Comparison of ENCODE assay signal across 11 cellular contexts in genomic region chr14:55715889-55716288, GRCh38.
DNase-seq lines count a peak whose midpoint lies in the region; ATAC-seq and TF ChIP-seq lines count a peak whose summit lies in the region.
"Had no signal": no experiment of that assay in that cellular context is flagged by ENCODE, and none has a peak within 500 bp of the region (broad histone marks: within the 10 kb centered on the region; RNA-seq: fewer than 3 reads in every experiment).

No MANE protein-coding gene starts in this region.

- no peak for TF ChIP-seq CTCF in endodermal cell (conservative IDR thresholded peaks at IDR 0.05)

- H3K4me3 Mint-ChIP-seq in endodermal cell, result no peak overlapping the region
- no peak overlapping the region for H3K4me3 Mint-ChIP-seq in stimulated activated effector memory CD8-positive, alpha-beta T cell treated with anti-CD3 and anti-CD28 coated beads, Interleukin-12 subunit alpha, Interleukin-12 subunit beta, amount 100 ng/mL, for 72 hours
- H3K4me3 Mint-ChIP-seq: activated CD8-positive, alpha-beta memory T cell treated with anti-CD3 and anti-CD28 coated beads, Interleukin-2, amount 10 ng/mL, durations not matched to agents 7 days and 5 days; memory B cell had no signal

- no peaks in the 10 kb centered on the region for H3K36me3 ChIP-seq in endodermal cell (ENCODE audit: control insufficient read depth, insufficient read depth, low read length)

- peaks cover 5% of the 10 kb centered on the region for H3K36me3 Mint-ChIP-seq in endodermal cell (ENCODE audit: low read depth)
- no peaks in the 10 kb centered on the region for H3K36me3 Mint-ChIP-seq in stimulated activated effector memory CD8-positive, alpha-beta T cell treated with anti-CD3 and anti-CD28 coated beads, Interleukin-12 subunit alpha, Interleukin-12 subunit beta, amount 100 ng/mL, for 72 hours
- H3K36me3 Mint-ChIP-seq: activated CD8-positive, alpha-beta memory T cell treated with anti-CD3 and anti-CD28 coated beads, Interleukin-2, amount 10 ng/mL, durations not matched to agents 7 days and 5 days; memory B cell had no signal

- intact Hi-C loops in sciatic nerve (cut with DNase I), result loop anchor here (10.0 kb wide), 1 partner anchor 629 kb away; no protein-coding TSS in a partner anchor

- ATAC-seq in GM18870 (IDR thresholded peaks at IDR 0.05; ENCODE audit: unreplicated experiment) (peak; percentile 48), HG03175 (IDR thresholded peaks at IDR 0.05; ENCODE audit: unreplicated experiment) (peak; percentile 62), sciatic nerve (peak; percentile 97)
- ATAC-seq in stimulated activated effector memory CD8-positive, alpha-beta T cell treated with anti-CD3 and anti-CD28 coated beads, Interleukin-12 subunit alpha, Interleukin-12 subunit beta, amount 100 ng/mL, for 72 hours, result no peak
- ATAC-seq: activated CD8-positive, alpha-beta memory T cell treated with anti-CD3 and anti-CD28 coated beads, Interleukin-2, amount 10 ng/mL, durations not matched to agents 7 days and 5 days had no signal

- no peak overlapping the region for H3K4me3 ChIP-seq in endodermal cell (ENCODE audit: low read length)

- no peaks in the 10 kb centered on the region for H3K9me3 Mint-ChIP-seq in endodermal cell
- no peaks in the 10 kb centered on the region for H3K9me3 Mint-ChIP-seq in stimulated activated effector memory CD8-positive, alpha-beta T cell treated with anti-CD3 and anti-CD28 coated beads, Interleukin-12 subunit alpha, Interleukin-12 subunit beta, amount 100 ng/mL, for 72 hours

- DNase-seq in endodermal cell (peak; percentile 24), sciatic nerve (ENCODE audit: low spot score) (no peak), iPS-NIHi7 (ENCODE audit: extremely low spot score) (no peak), medulla oblongata (ENCODE audit: extremely low spot score) (no peak), ACHN (no peak)
- DNase-seq in stimulated activated effector memory CD8-positive, alpha-beta T cell treated with anti-CD3 and anti-CD28 coated beads, Interleukin-12 subunit alpha, Interleukin-12 subunit beta, amount 100 ng/mL, for 72 hours (ENCODE audit: low spot score in 2 of 2), result no peak
- DNase-seq: activated CD8-positive, alpha-beta memory T cell treated with anti-CD3 and anti-CD28 coated beads, Interleukin-2, amount 10 ng/mL, durations not matched to agents 7 days and 5 days; stimulated activated CD4-positive, alpha-beta T cell treated with anti-CD3 and anti-CD28 coated beads, Interleukin-4, amount 100 ng/mL, for 1 hour had no signal

- no peaks in the 10 kb centered on the region for H3K4me1 Mint-ChIP-seq in endodermal cell
- H3K4me1 Mint-ChIP-seq in stimulated activated effector memory CD8-positive, alpha-beta T cell treated with anti-CD3 and anti-CD28 coated beads, Interleukin-12 subunit alpha, Interleukin-12 subunit beta, amount 100 ng/mL, for 72 hours, result no peaks in the 10 kb centered on the region

- H3K27me3 ChIP-seq in endodermal cell (ENCODE audit: control insufficient read depth, insufficient read depth, low read length, poor library complexity, severe bottlenecking), result no peaks in the 10 kb centered on the region

- no peak overlapping the region for H3K27ac Mint-ChIP-seq in endodermal cell
- H3K27ac Mint-ChIP-seq in stimulated activated effector memory CD8-positive, alpha-beta T cell treated with anti-CD3 and anti-CD28 coated beads, Interleukin-12 subunit alpha, Interleukin-12 subunit beta, amount 100 ng/mL, for 72 hours, result no peak overlapping the region
- H3K27ac Mint-ChIP-seq: activated CD8-positive, alpha-beta memory T cell treated with anti-CD3 and anti-CD28 coated beads, Interleukin-2, amount 10 ng/mL, durations not matched to agents 7 days and 5 days; memory B cell had no signal

- H3K4me1 ChIP-seq in endodermal cell (ENCODE audit: control insufficient read depth, insufficient read depth, low read length), result no peaks in the 10 kb centered on the region

- H3K9me3 ChIP-seq in endodermal cell (ENCODE audit: control insufficient read depth, low read length), result no peaks in the 10 kb centered on the region

- H3K27ac ChIP-seq in endodermal cell (ENCODE audit: low read depth, low read length), result no peak overlapping the region

- in situ Hi-C loops in ACHN (cut with HindIII; ENCODE audit: low pct_ligation_motif_present, low pct_unique_long_range_greater_than_20kb, low sequenced_read_pairs), result no loop called here

- no peak overlapping the region for H3K9ac ChIP-seq in endodermal cell (ENCODE audit: extremely low read depth, low read length, poor library complexity, severe bottlenecking)

- WGBS in endodermal cell (ENCODE audit: insufficient coverage in 1 of 2, insufficient read length in 1 of 2), 2 experiments, result 90 to 93% methylated on average over 2 to 4 of the region's 5 CpGs

- H3K27me3 Mint-ChIP-seq in endodermal cell (ENCODE audit: insufficient read depth), result peaks cover 21% of the 10 kb centered on the region
- H3K27me3 Mint-ChIP-seq: activated CD8-positive, alpha-beta memory T cell treated with anti-CD3 and anti-CD28 coated beads, Interleukin-2, amount 10 ng/mL, durations not matched to agents 7 days and 5 days; memory B cell had no signal
